8 cellular contexts compared by ENCODE assay signal in genomic region chr17:39687546-39688474, GRCh38. TPM values are rescaled to one million over a fixed set of nuclear protein-coding genes. Genes with fewer than 3 reads are reported as not detected.
A peak's percentile ranks its signal among the peaks of the same experiment; 100 is the strongest.
DNase-seq lines count a peak whose midpoint lies in the region; FAIRE-seq and TF ChIP-seq lines count a peak whose summit lies in the region.

Gene PGAP3 (minus strand): TSS chr17:39688057. CDS start chr17:39688014, 43 bp downstream.

- peak within 1 kb of the TSS; percentile 58 for H2AK5ac ChIP-seq in H1 (ENCODE audit: low read depth, low read length)
- H2AK5ac ChIP-seq in mesendoderm (ENCODE audit: low read length) = peak within 1 kb of the TSS; percentile 32

- H2BK120ac ChIP-seq in H1 (replicated peaks; ENCODE audit: low read depth, low read length) = peak within 1 kb of the TSS; percentile 99
- peak within 1 kb of the TSS; percentile 89 for H2BK120ac ChIP-seq in mesendoderm (ENCODE audit: low read depth, low read length)

- peak within 1 kb of the TSS; percentile 100 for H4K8ac ChIP-seq in H1 (ENCODE audit: extremely low read depth, insufficient read depth, low read length)
- peak within 1 kb of the TSS; percentile 99 for H4K8ac ChIP-seq in mesendoderm (ENCODE audit: low read depth, low read length)

- H3K4me1 ChIP-seq in H1 (replicated peaks in 1 of 4; ENCODE audit: control insufficient read depth in 3 of 4, insufficient read depth in 4 of 4, low read length in 3 of 4) (peaks cover 0 to 13% (median 3%) of the 10 kb centered on the region in 4 experiments), mesendoderm (ENCODE audit: control insufficient read depth, low read depth, low read length) (peaks cover 7% of the 10 kb centered on the region)

- TF ChIP-seq RAD21 in H1 (IDR thresholded peaks at IDR 0.05 in 1 of 2, conservative IDR thresholded peaks at IDR 0.05 in 1 of 2; ENCODE audit: low read depth in 2 of 2, low read length in 2 of 2) = no peak; a peak in 1 of 4 replicates

- no peaks in the 10 kb centered on the region for H4K20me1 ChIP-seq in H1 (replicated peaks in 1 of 2; ENCODE audit: control insufficient read depth in 1 of 2, insufficient read depth in 2 of 2, low read length in 2 of 2)

- H3K79me1 ChIP-seq in H1 (ENCODE audit: low read depth, low read length) (0 out of 2 replicates have a peak, but pooled peaks cover 2% of the 10 kb centered on the region), mesendoderm (ENCODE audit: low read length) (peaks cover 2% of the 10 kb centered on the region)

- H3K27ac ChIP-seq in H1 (ENCODE audit: low read depth, low read length) = peak within 1 kb of the TSS; percentile 97
- H3K27ac ChIP-seq in mesendoderm (ENCODE audit: low read depth, low read length) = peak within 1 kb of the TSS; percentile 99

- peak within 1 kb of the TSS; percentile 57 for H3K23ac ChIP-seq in H1 (ENCODE audit: insufficient read length)
- H3K23ac ChIP-seq in mesendoderm (ENCODE audit: low read length) = peak within 1 kb of the TSS; percentile 15

- TF ChIP-seq POLR2A in H1 (IDR thresholded peaks at IDR 0.05; ENCODE audit: control extremely low read depth in 1 of 2, low read depth in 2 of 2, low read length in 2 of 2) = peak; percentile 77 to 91

- FAIRE-seq in H1 (lab: Jason Lieb, UNC) = no peak

- CTCF ChIA-PET in H1 (lab: Charles Lee; ENCODE audit: partially characterized antibody) = interaction anchor here (0.6 to 52.4 kb wide), 10 partner anchors 12 to 231 kb away, joined by 3 to 1885 read pairs (median 6); partner anchors contain the start of genes ERBB2, MIEN1, PNMT and PPP1R1B

- H3K9me3 ChIP-seq in H1 (ENCODE audit: insufficient read depth in 2 of 2, low read depth in 1 of 2, low read length in 1 of 2) = no peaks in the 10 kb centered on the region

- H3K56ac ChIP-seq in H1 (replicated peaks; ENCODE audit: insufficient read length, low read depth, low read length) = peak within 1 kb of the TSS; percentile 94
- peak within 1 kb of the TSS; percentile 93 for H3K56ac ChIP-seq in mesendoderm (ENCODE audit: low read length)

- H3K14ac ChIP-seq in H1 (ENCODE audit: insufficient read length) = peak within 1 kb of the TSS; percentile 6

- peak within 1 kb of the TSS; percentile 97 for H4K91ac ChIP-seq in H1 (replicated peaks; ENCODE audit: insufficient read length, low read length)

- H4K5ac ChIP-seq in H1 (ENCODE audit: insufficient read length, low read depth, low read length) (peak within 1 kb of the TSS; percentile 96), mesendoderm (ENCODE audit: low read length) (peak within 1 kb of the TSS; percentile 96)

- peaks cover 0 to 4% of the 10 kb centered on the region in 2 experiments; a peak in 1 of 4 replicates for H3K79me2 ChIP-seq in H1 (ENCODE audit: control insufficient read depth in 1 of 2, insufficient read depth in 2 of 2, low read length in 2 of 2)
- H3K79me2 ChIP-seq in mesendoderm (ENCODE audit: control insufficient read depth, insufficient read depth, low read length) = no peaks in the 10 kb centered on the region

- H3K23me2 ChIP-seq in H1 (ENCODE audit: low read depth, low read length) = peaks cover 12% of the 10 kb centered on the region

- H3K36me3 ChIP-seq in H1 (ENCODE audit: control insufficient read depth in 2 of 4, insufficient read depth in 4 of 4, low read length in 3 of 4) (peaks cover 0 to 3% (median 0%) of the 10 kb centered on the region in 4 experiments; a peak in 1 of 8 replicates), mesendoderm (ENCODE audit: control insufficient read depth, insufficient read depth, low read length) (no peaks in the 10 kb centered on the region)

- POLR2A ChIA-PET in H1 (lab: Charles Lee; ENCODE audit: partially characterized antibody) = interaction anchor here (1.0 to 38.1 kb wide), 18 partner anchors 3 to 69 kb away, joined by 3 to 708 read pairs (median 5); partner anchors contain the start of genes ERBB2, MIEN1, PGAP3 and PNMT

- H2BK5ac ChIP-seq in H1 (ENCODE audit: low read depth, low read length) (peak within 1 kb of the TSS; percentile 99), mesendoderm (ENCODE audit: low read length) (peak within 1 kb of the TSS; percentile 58)

- H2BK20ac ChIP-seq in H1 (ENCODE audit: low read length) = peak within 1 kb of the TSS; percentile 82

- H3K4me2 ChIP-seq in H1 (ENCODE audit: insufficient read depth in 1 of 2, low read depth in 2 of 2, low read length in 2 of 2) (peak within 1 kb of the TSS; percentile 93 to 98), mesendoderm (ENCODE audit: low read length) (peak within 1 kb of the TSS; percentile 78)

- DNase-seq in COR-L47 (lab: John Stamatoyannopoulos, UW) (peak; percentile 97), GM20000 (ENCODE audit: low spot score) (peak; percentile 94), HS-5 (ENCODE audit: low read depth) (peak; percentile 76), NOMO-1 (lab: John Stamatoyannopoulos, UW; ENCODE audit: unreplicated experiment in 2 of 2) (peak; percentile 72 to 79), H1 (ENCODE audit: low read depth in 1 of 2, low spot score in 2 of 2) (peak; percentile 85 to 91), mesendoderm (peak; percentile 96)
- peak; percentile 80 to 88 (median 82) for DNase-seq in activated CD8-positive, alpha-beta memory T cell treated with anti-CD3 and anti-CD28 coated beads for 48 hours (ENCODE audit: low read depth in 2 of 3, low spot score in 2 of 3)
- peak; percentile 71 for DNase-seq in stimulated activated CD8-positive, alpha-beta memory T cell treated with anti-CD3 and anti-CD28 coated beads, Interleukin-12 subunit alpha, Interleukin-12 subunit beta, amount 100 ng/mL, for 4 hours (ENCODE audit: low read depth)

- peak within 1 kb of the TSS; percentile 95 for H2BK12ac ChIP-seq in H1 (ENCODE audit: low read depth, low read length)

- 5 to 100% methylated on average over 1 to 31 of the region's 45 CpGs for WGBS in H1 (ENCODE audit: extremely low coverage in 1 of 2, insufficient coverage in 1 of 2, insufficient read length in 1 of 2, insufficient replicate concordance in 2 of 2, low coverage in 1 of 2, low lambda C conversion rate in 2 of 2, missing lambda C conversion rate in 1 of 2), 2 experiments
- no CpG with 5 or more reads among the region's 45 CpGs for WGBS in mesendoderm (ENCODE audit: extremely low coverage, insufficient coverage, low lambda C conversion rate)

- TF ChIP-seq CTCF in GM20000 (IDR thresholded peaks at IDR 0.05; ENCODE audit: extremely low read depth, missing control alignments) (no peak), H1 (IDR thresholded peaks at IDR 0.05; ENCODE audit: control extremely low read depth in 1 of 3, insufficient read depth in 1 of 3, low read depth in 1 of 3, low read length in 3 of 3) (no peak)

- H3K4me3 ChIP-seq in H1 (ENCODE audit: extremely low read depth in 1 of 4, insufficient read depth in 2 of 4, low read depth in 3 of 4, low read length in 4 of 4) (peak within 1 kb of the TSS; percentile 75 to 84 (median 80)), mesendoderm (ENCODE audit: low read length) (peak within 1 kb of the TSS; percentile 77)

- TF ChIP-seq EP300 in H1 (IDR thresholded peaks at IDR 0.05; ENCODE audit: borderline replicate concordance in 1 of 2, low read depth in 2 of 2, low read length in 2 of 2) = no peak

- H3K18ac ChIP-seq in H1 (ENCODE audit: extremely low read depth, low read length) = peak within 1 kb of the TSS; percentile 100
- peak within 1 kb of the TSS; percentile 96 for H3K18ac ChIP-seq in mesendoderm (ENCODE audit: low read length)

- H3K4ac ChIP-seq in H1 (replicated peaks; ENCODE audit: insufficient read length, low read depth, low read length) (peak within 1 kb of the TSS; percentile 99), mesendoderm (ENCODE audit: low read depth, low read length) (peak within 1 kb of the TSS; percentile 41)

- peak within 1 kb of the TSS; percentile 85 to 89 (median 87) for H3K9ac ChIP-seq in H1 (replicated peaks in 1 of 4; ENCODE audit: extremely low read depth in 1 of 4, low read depth in 3 of 4, low read length in 3 of 4)
- H3K9ac ChIP-seq in mesendoderm (ENCODE audit: low read length) = peak within 1 kb of the TSS; percentile 83

- no peak within 1 kb of the TSS; the same call in 1 of the 2 replicates for H2AFZ ChIP-seq in H1 (ENCODE audit: low read length)

- no peaks in the 10 kb centered on the region for H3K27me3 ChIP-seq in H1 (replicated peaks in 1 of 4; ENCODE audit: control insufficient read depth in 3 of 4, extremely low read depth in 1 of 4, insufficient read depth in 3 of 4, low read length in 3 of 4)
- H3K27me3 ChIP-seq in mesendoderm (ENCODE audit: insufficient read depth, low read length, poor library complexity) = no peaks in the 10 kb centered on the region

- H2BK15ac ChIP-seq in H1 (ENCODE audit: low read length) (0 out of 2 replicates have a peak within 1 kb of the TSS, but pooled peaks have one; percentile 61), mesendoderm (replicated peaks; ENCODE audit: low read depth) (no peak within 1 kb of the TSS)

TF ChIP-seq in H1, 55 proteins besides CTCF, POLR2A, EP300 and RAD21 (continues in another document):
- TF ChIP-seq NANOG (IDR thresholded peaks at IDR 0.05; ENCODE audit: insufficient read depth, low read depth, low read length, poor library complexity, severe bottlenecking) = peak; percentile 95
- 0 out of 2 replicates have a peak, but pooled peaks have one; percentile 16 for TF ChIP-seq SP4 (IDR thresholded peaks at IDR 0.05; ENCODE audit: low read length)
- no peak for TF ChIP-seq USF2 (IDR thresholded peaks at IDR 0.05; ENCODE audit: low read length)
- TF ChIP-seq SP1 (IDR thresholded peaks at IDR 0.05; ENCODE audit: low read depth, low read length) = peak; percentile 69; the same call in 1 of the 2 replicates
- peak in 1 of 2 experiments; percentile 24; a peak in 1 of 4 replicates for TF ChIP-seq HDAC2 (IDR thresholded peaks at IDR 0.05; ENCODE audit: borderline replicate concordance in 1 of 2, low read depth in 2 of 2, low read length in 2 of 2)
- TF ChIP-seq ASH2L (IDR thresholded peaks at IDR 0.05; ENCODE audit: low read length) = peak; percentile 37

RNA-seq across cellular contexts. Expression of gene PGAP3, which starts in this region (rescaled TPM):
- 18.5 and 21.0 TPM in 2 replicates for total RNA-seq in H1 (2021; fragmentation: NEBNext Ultra II Directional; extraction: Animal tissue kit (Norgen Biotek cat#: 25700))
- 30.7 and 32.2 TPM in 2 replicates for polyA plus RNA-seq in H1 (2011; rRNA removed)
- polyA plus RNA-seq in H1 (2011; cell fraction: cytosol; rRNA removed) = 26.7 TPM
- 97.3 TPM for polyA plus RNA-seq in H1 (2011; cell fraction: nucleus; rRNA removed)
- 16.4 to 26.1 TPM (median 23.6 TPM) in 4 replicates for polyA plus RNA-seq in H1 (2012, experiment 1 of 2)
- 17.3 TPM for polyA plus RNA-seq in H1 (2012, experiment 2 of 2)
- polyA plus RNA-seq in H1 (2013, experiment 1 of 2) = 16.2 TPM
- polyA plus RNA-seq in H1 (2013, experiment 2 of 2) = 14.6 TPM
- polyA minus RNA-seq in H1 (2011; rRNA and poly(A)+ RNA removed) = 28.0 and 33.0 TPM in 2 replicates
- 11.7 TPM for polyA minus RNA-seq in H1 (2011; cell fraction: cytosol; rRNA and poly(A)+ RNA removed)
- 13.7 TPM for polyA minus RNA-seq in H1 (2011; cell fraction: nucleus; rRNA and poly(A)+ RNA removed)
- polyA plus RNA-seq in mesendoderm (2013, experiment 1 of 2) = 8.3 TPM
- 7.7 TPM for polyA plus RNA-seq in mesendoderm (2013, experiment 2 of 2)

Comparison
In these comparisons a context has a peak if more than half of its experiments do, and no peak if none do; other contexts are left out.
1. Peak in every context shown above with its lines: DNase-seq, H3K4me3 ChIP-seq and H3K27ac ChIP-seq.